Comparison of ENCODE assay signal across 1 cellular context in genomic region chr6:26389349-26389799, GRCh38.
TF ChIP-seq lines count a peak whose summit lies in the region.

No MANE protein-coding gene starts in this region.

TF ChIP-seq in K562, 482 proteins besides CTCF, POLR2A, EP300 and RAD21 (continued from another document and continues in another):
- TF ChIP-seq, protein P1, sequence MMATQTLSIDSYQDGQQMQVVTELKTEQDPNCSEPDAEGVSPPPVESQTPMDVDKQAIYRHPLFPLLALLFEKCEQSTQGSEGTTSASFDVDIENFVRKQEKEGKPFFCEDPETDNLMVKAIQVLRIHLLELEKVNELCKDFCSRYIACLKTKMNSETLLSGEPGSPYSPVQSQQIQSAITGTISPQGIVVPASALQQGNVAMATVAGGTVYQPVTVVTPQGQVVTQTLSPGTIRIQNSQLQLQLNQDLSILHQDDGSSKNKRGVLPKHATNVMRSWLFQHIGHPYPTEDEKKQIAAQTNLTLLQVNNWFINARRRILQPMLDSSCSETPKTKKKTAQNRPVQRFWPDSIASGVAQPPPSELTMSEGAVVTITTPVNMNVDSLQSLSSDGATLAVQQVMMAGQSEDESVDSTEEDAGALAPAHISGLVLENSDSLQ (IDR thresholded peaks at IDR 0.05): peak; percentile 46; the same call in 1 of the 2 replicates
- TF ChIP-seq, protein P2, sequence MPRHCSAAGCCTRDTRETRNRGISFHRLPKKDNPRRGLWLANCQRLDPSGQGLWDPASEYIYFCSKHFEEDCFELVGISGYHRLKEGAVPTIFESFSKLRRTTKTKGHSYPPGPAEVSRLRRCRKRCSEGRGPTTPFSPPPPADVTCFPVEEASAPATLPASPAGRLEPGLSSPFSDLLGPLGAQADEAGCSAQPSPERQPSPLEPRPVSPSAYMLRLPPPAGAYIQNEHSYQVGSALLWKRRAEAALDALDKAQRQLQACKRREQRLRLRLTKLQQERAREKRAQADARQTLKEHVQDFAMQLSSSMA (CRISPR knock-in tag; IDR thresholded peaks at IDR 0.05): no peak
- TF ChIP-seq ZNF507 (tag; conservative IDR thresholded peaks at IDR 0.05): no peak
- TF ChIP-seq YY1 (IDR thresholded peaks at IDR 0.05; ENCODE audit: borderline replicate concordance in 1 of 3, control insufficient read depth in 1 of 3, extremely low read depth in 1 of 3, insufficient read depth in 3 of 3, insufficient read length in 1 of 3, insufficient replicate concordance in 2 of 3, low read depth in 1 of 3, low read length in 2 of 3): no peak
- no peak for TF ChIP-seq TAF15 (IDR thresholded peaks at IDR 0.05; ENCODE audit: low read depth, low read length)
- no peak for TF ChIP-seq FOXA1 (IDR thresholded peaks at IDR 0.05; ENCODE audit: borderline replicate concordance)
- no peak for TF ChIP-seq SP2 (IDR thresholded peaks at IDR 0.05; ENCODE audit: extremely low read depth, low read depth, low read length, poor library complexity, severe bottlenecking)
- no peak for TF ChIP-seq CREB3L1 (IDR thresholded peaks at IDR 0.05; ENCODE audit: borderline replicate concordance, low read depth)
- no peak for TF ChIP-seq CREB1 (IDR thresholded peaks at IDR 0.05)
- TF ChIP-seq CREB1 (CRISPR knock-in tag; IDR thresholded peaks at IDR 0.05): no peak
- no peak for TF ChIP-seq ZNF184 (CRISPR knock-in tag; IDR thresholded peaks at IDR 0.05)
- TF ChIP-seq TBL1XR1 (IDR thresholded peaks at IDR 0.05; ENCODE audit: low read length in 2 of 2): 0 out of 4 replicates have a peak, but pooled peaks of 1 of the 2 experiments have one; percentile 20
- TF ChIP-seq ZZZ3 (IDR thresholded peaks at IDR 0.05): no peak
- TF ChIP-seq KAT8 (IDR thresholded peaks at IDR 0.05; ENCODE audit: low read depth): no peak
- no peak for TF ChIP-seq ZFP1 (CRISPR knock-in tag; IDR thresholded peaks at IDR 0.05)
- peak; percentile 84 for TF ChIP-seq NBN (IDR thresholded peaks at IDR 0.05; ENCODE audit: low read depth)
- no peak for TF ChIP-seq MAZ (CRISPR knock-in tag; conservative IDR thresholded peaks at IDR 0.05 in 1 of 2, IDR thresholded peaks at IDR 0.05 in 1 of 2)
- TF ChIP-seq, protein P3, sequence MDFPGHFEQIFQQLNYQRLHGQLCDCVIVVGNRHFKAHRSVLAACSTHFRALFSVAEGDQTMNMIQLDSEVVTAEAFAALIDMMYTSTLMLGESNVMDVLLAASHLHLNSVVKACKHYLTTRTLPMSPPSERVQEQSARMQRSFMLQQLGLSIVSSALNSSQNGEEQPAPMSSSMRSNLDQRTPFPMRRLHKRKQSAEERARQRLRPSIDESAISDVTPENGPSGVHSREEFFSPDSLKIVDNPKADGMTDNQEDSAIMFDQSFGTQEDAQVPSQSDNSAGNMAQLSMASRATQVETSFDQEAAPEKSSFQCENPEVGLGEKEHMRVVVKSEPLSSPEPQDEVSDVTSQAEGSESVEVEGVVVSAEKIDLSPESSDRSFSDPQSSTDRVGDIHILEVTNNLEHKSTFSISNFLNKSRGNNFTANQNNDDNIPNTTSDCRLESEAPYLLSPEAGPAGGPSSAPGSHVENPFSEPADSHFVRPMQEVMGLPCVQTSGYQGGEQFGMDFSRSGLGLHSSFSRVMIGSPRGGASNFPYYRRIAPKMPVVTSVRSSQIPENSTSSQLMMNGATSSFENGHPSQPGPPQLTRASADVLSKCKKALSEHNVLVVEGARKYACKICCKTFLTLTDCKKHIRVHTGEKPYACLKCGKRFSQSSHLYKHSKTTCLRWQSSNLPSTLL (IDR thresholded peaks at IDR 0.05): no peak
- no peak for TF ChIP-seq SRF (CRISPR knock-in tag; IDR thresholded peaks at IDR 0.05)
- TF ChIP-seq ZNF444 (CRISPR knock-in tag; IDR thresholded peaks at IDR 0.05): no peak
- TF ChIP-seq ZFP36 (IDR thresholded peaks at IDR 0.05; ENCODE audit: low read depth, low read length, partially characterized antibody): no peak
- peak; percentile 47; the same call in 1 of the 2 replicates for TF ChIP-seq HDAC2 (IDR thresholded peaks at IDR 0.05)
- no peak for TF ChIP-seq PHB (CRISPR knock-in tag; IDR thresholded peaks at IDR 0.05)
- TF ChIP-seq TRIM25 (IDR thresholded peaks at IDR 0.05; ENCODE audit: borderline replicate concordance): no peak
- no peak for TF ChIP-seq GATA2 (CRISPR knock-in tag; IDR thresholded peaks at IDR 0.05)
- no peak for TF ChIP-seq GABPB2 (CRISPR knock-in tag; conservative IDR thresholded peaks at IDR 0.05)
- TF ChIP-seq, protein P4, sequence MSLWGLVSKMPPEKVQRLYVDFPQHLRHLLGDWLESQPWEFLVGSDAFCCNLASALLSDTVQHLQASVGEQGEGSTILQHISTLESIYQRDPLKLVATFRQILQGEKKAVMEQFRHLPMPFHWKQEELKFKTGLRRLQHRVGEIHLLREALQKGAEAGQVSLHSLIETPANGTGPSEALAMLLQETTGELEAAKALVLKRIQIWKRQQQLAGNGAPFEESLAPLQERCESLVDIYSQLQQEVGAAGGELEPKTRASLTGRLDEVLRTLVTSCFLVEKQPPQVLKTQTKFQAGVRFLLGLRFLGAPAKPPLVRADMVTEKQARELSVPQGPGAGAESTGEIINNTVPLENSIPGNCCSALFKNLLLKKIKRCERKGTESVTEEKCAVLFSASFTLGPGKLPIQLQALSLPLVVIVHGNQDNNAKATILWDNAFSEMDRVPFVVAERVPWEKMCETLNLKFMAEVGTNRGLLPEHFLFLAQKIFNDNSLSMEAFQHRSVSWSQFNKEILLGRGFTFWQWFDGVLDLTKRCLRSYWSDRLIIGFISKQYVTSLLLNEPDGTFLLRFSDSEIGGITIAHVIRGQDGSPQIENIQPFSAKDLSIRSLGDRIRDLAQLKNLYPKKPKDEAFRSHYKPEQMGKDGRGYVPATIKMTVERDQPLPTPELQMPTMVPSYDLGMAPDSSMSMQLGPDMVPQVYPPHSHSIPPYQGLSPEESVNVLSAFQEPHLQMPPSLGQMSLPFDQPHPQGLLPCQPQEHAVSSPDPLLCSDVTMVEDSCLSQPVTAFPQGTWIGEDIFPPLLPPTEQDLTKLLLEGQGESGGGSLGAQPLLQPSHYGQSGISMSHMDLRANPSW (CRISPR knock-in tag; IDR thresholded peaks at IDR 0.05): no peak
- TF ChIP-seq, protein P5, sequence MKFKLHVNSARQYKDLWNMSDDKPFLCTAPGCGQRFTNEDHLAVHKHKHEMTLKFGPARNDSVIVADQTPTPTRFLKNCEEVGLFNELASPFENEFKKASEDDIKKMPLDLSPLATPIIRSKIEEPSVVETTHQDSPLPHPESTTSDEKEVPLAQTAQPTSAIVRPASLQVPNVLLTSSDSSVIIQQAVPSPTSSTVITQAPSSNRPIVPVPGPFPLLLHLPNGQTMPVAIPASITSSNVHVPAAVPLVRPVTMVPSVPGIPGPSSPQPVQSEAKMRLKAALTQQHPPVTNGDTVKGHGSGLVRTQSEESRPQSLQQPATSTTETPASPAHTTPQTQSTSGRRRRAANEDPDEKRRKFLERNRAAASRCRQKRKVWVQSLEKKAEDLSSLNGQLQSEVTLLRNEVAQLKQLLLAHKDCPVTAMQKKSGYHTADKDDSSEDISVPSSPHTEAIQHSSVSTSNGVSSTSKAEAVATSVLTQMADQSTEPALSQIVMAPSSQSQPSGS (CRISPR knock-in tag; IDR thresholded peaks at IDR 0.05): no peak
- no peak for TF ChIP-seq SIX5 (IDR thresholded peaks at IDR 0.05; ENCODE audit: borderline replicate concordance in 1 of 2, insufficient read depth in 1 of 2, low read depth in 1 of 2, low read length in 2 of 2)
- TF ChIP-seq NFATC3 (IDR thresholded peaks at IDR 0.05): no peak
- TF ChIP-seq ASH1L (IDR thresholded peaks at IDR 0.05; ENCODE audit: borderline replicate concordance, low read depth, partially characterized antibody): no peak
- TF ChIP-seq ZNF121 (CRISPR knock-in tag; conservative IDR thresholded peaks at IDR 0.05): no peak
- no peak for TF ChIP-seq SMARCC2 (IDR thresholded peaks at IDR 0.05; ENCODE audit: low read depth)
- TF ChIP-seq RCOR1 (IDR thresholded peaks at IDR 0.05; ENCODE audit: borderline replicate concordance in 1 of 2, low read depth in 2 of 2, low read length in 2 of 2): peak in 1 of 2 experiments; percentile 88; a peak in 2 of 4 replicates
- TF ChIP-seq ESRRA (IDR thresholded peaks at IDR 0.05; ENCODE audit: borderline replicate concordance, low read depth): peak; percentile 36; the same call in 1 of the 2 replicates
- TF ChIP-seq SOX6 (IDR thresholded peaks at IDR 0.05): peak; percentile 46; the same call in 1 of the 2 replicates
- no peak for TF ChIP-seq MLX (CRISPR knock-in tag; conservative IDR thresholded peaks at IDR 0.05)
- TF ChIP-seq TRIM28 (IDR thresholded peaks at IDR 0.05): no peak
- TF ChIP-seq, protein P6, sequence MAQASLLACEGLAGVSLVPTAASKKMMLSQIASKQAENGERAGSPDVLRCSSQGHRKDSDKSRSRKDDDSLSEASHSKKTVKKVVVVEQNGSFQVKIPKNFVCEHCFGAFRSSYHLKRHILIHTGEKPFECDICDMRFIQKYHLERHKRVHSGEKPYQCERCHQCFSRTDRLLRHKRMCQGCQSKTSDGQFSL (CRISPR knock-in tag; IDR thresholded peaks at IDR 0.05): no peak
- TF ChIP-seq, protein P6 (tag; IDR thresholded peaks at IDR 0.05): no peak
- TF ChIP-seq ZNF197 (CRISPR knock-in tag; IDR thresholded peaks at IDR 0.05; ENCODE audit: low read depth): no peak
- TF ChIP-seq BCOR (IDR thresholded peaks at IDR 0.05): peak; percentile 64; the same call in 1 of the 2 replicates
- TF ChIP-seq CCNT2 (IDR thresholded peaks at IDR 0.05; ENCODE audit: borderline replicate concordance, extremely low read depth, insufficient read length, low read depth, low read length): no peak
- TF ChIP-seq, protein P7, sequence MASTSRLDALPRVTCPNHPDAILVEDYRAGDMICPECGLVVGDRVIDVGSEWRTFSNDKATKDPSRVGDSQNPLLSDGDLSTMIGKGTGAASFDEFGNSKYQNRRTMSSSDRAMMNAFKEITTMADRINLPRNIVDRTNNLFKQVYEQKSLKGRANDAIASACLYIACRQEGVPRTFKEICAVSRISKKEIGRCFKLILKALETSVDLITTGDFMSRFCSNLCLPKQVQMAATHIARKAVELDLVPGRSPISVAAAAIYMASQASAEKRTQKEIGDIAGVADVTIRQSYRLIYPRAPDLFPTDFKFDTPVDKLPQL (IDR thresholded peaks at IDR 0.05; ENCODE audit: extremely low read depth, insufficient read length): no peak
- TF ChIP-seq FOXJ2 (tag; IDR thresholded peaks at IDR 0.05): no peak
- TF ChIP-seq RBFOX2 (IDR thresholded peaks at IDR 0.05; ENCODE audit: low read depth, low read length): no peak
- no peak for TF ChIP-seq POLR3G (IDR thresholded peaks at IDR 0.05; ENCODE audit: extremely low read depth, insufficient read length, insufficient replicate concordance)
- TF ChIP-seq NFXL1 (CRISPR knock-in tag; IDR thresholded peaks at IDR 0.05): no peak
- peak; percentile 46; the same call in 1 of the 2 replicates for TF ChIP-seq SMARCA4 (IDR thresholded peaks at IDR 0.05)
- no peak for TF ChIP-seq ZNF133 (CRISPR knock-in tag; IDR thresholded peaks at IDR 0.05)
- no peak for TF ChIP-seq POLR2AphosphoS5 (IDR thresholded peaks at IDR 0.05; ENCODE audit: control insufficient read depth, insufficient read depth, low read depth, low read length)
- no peak for TF ChIP-seq ZC3H11A (IDR thresholded peaks at IDR 0.05; ENCODE audit: low read depth, low read length)
- TF ChIP-seq, protein P8, sequence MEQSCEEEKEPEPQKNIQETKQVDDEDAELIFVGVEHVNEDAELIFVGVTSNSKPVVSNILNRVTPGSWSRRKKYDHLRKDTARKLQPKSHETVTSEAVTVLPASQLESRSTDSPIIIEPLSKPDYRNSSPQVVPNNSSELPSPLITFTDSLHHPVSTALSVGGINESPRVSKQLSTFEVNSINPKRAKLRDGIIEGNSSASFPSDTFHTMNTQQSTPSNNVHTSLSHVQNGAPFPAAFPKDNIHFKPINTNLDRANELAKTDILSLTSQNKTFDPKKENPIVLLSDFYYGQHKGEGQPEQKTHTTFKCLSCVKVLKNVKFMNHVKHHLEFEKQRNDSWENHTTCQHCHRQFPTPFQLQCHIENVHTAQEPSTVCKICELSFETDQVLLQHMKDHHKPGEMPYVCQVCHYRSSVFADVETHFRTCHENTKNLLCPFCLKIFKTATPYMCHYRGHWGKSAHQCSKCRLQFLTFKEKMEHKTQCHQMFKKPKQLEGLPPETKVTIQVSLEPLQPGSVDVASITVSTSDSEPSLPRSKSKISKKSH (CRISPR knock-in tag; IDR thresholded peaks at IDR 0.05): no peak
- no peak for TF ChIP-seq USF2 (CRISPR knock-in tag; IDR thresholded peaks at IDR 0.05)
- peak; percentile 67 for TF ChIP-seq BACH1 (tag; IDR thresholded peaks at IDR 0.05)
- TF ChIP-seq SMARCA5 (IDR thresholded peaks at IDR 0.05): peak; percentile 94
